ENCODE assay signal across 8 cellular contexts in genomic region chr6:3159805-3160781, GRCh38. TPM values are rescaled to one million over a fixed set of nuclear protein-coding genes. Genes with fewer than 3 reads are reported as not detected.
DNase-seq lines count a peak whose midpoint lies in the region; ATAC-seq, FAIRE-seq and TF ChIP-seq lines count a peak whose summit lies in the region.

No MANE protein-coding gene starts in this region.

- CTCF ChIA-PET in T-cell (lab: Charles Lee) = interaction anchor here in 1 of 2 donors (0.6 to 1.0 kb wide), 2 partner anchors 101 to 526 kb away, joined by 3 read pairs; no protein-coding TSS in a partner anchor

- H3K9ac ChIP-seq in muscle layer of colon (ENCODE audit: low read length) = no peak overlapping the region

- 54 to 59% (median 55%) methylated on average over 31 of the region's 31 CpGs for WGBS in adrenal gland, 4 donors

- peak overlapping the region in 1 of 5 donors; percentile 6 for H3K27ac ChIP-seq in adrenal gland
- H3K27ac ChIP-seq in muscle layer of colon (ENCODE audit: low read depth, low read length) = peak overlapping the region; percentile 10

- peaks cover 5% of the 10 kb centered on the region for H3K36me3 Mint-ChIP-seq in T-cell
- peaks cover 5% of the 10 kb centered on the region for H3K36me3 Mint-ChIP-seq in type B pancreatic cell

- no peaks in the 10 kb centered on the region for H3K4me1 ChIP-seq in adrenal gland (replicated peaks in 1 of 2)
- H3K4me1 ChIP-seq in muscle layer of colon (ENCODE audit: insufficient read depth, low read length) = peaks cover 15% of the 10 kb centered on the region

- no peaks in the 10 kb centered on the region for H3K9me3 ChIP-seq in adrenal gland (replicated peaks in 1 of 3)
- H3K9me3 ChIP-seq in muscle layer of colon (ENCODE audit: low read length) = no peaks in the 10 kb centered on the region

- peak in 75 of 76 experiments; percentile 24 to 97 (median 90) for DNase-seq in HUDEP-2 (lab: John Stamatoyannopoulos, UW; ENCODE audit: unreplicated experiment in 76 of 76)
- DNase-seq in T-cell = peak; percentile 37 to 77 (median 65)
- DNase-seq in adrenal gland = peak; percentile 44 to 79 (median 64)
- DNase-seq in type B pancreatic cell (ENCODE audit: extremely low spot score, unreplicated experiment) = no peak
- DNase-seq in H54 (ENCODE audit: insufficient read length, low spot score) = no peak
- no peak for DNase-seq in NCI-H1105 (lab: John Stamatoyannopoulos, UW)

- peak; percentile 57 to 64 (median 60) for ATAC-seq in T-cell (replicated peaks in 1 of 4)
- no peak for ATAC-seq in HG03469 (IDR thresholded peaks at IDR 0.05; ENCODE audit: unreplicated experiment)

- peaks cover 0 to 3% of the 10 kb centered on the region in 2 donors for H3K36me3 ChIP-seq in adrenal gland (replicated peaks in 1 of 2)
- peaks cover 7% of the 10 kb centered on the region for H3K36me3 ChIP-seq in muscle layer of colon (ENCODE audit: insufficient read depth, low read length)

- H3K27ac Mint-ChIP-seq in T-cell (peak overlapping the region; percentile 87 to 91), type B pancreatic cell (peak overlapping the region; percentile 96)

- H3K9me3 Mint-ChIP-seq in T-cell = no peaks in the 10 kb centered on the region
- no peaks in the 10 kb centered on the region for H3K9me3 Mint-ChIP-seq in type B pancreatic cell

- intact Hi-C loops in adrenal gland (cut with DNase I) = loop anchor here in 1 of 2 donors (10.0 kb wide), 1 partner anchor 85 kb away; no protein-coding TSS in a partner anchor

- H3K27me3 Mint-ChIP-seq in T-cell (peaks cover 4 to 5% of the 10 kb centered on the region in 2 donors), type B pancreatic cell (peaks cover 26% of the 10 kb centered on the region)

- H3K4me1 Mint-ChIP-seq in T-cell = peaks cover 44 to 45% (median 45%) of the 10 kb centered on the region in 3 donors
- peaks cover 29% of the 10 kb centered on the region for H3K4me1 Mint-ChIP-seq in type B pancreatic cell (ENCODE audit: unreplicated experiment)

- no peaks in the 10 kb centered on the region for H3K27me3 ChIP-seq in adrenal gland
- H3K27me3 ChIP-seq in muscle layer of colon (ENCODE audit: control insufficient read depth in 1 of 2, insufficient read depth in 2 of 2, low read length in 2 of 2) = no peaks in the 10 kb centered on the region

- TF ChIP-seq CTCF in adrenal gland (IDR thresholded peaks at IDR 0.05) (no peak), type B pancreatic cell (conservative IDR thresholded peaks at IDR 0.05) (no peak)

- POLR2A ChIA-PET in T-cell (lab: Charles Lee) = interaction anchor here in 1 of 2 donors (0.6 kb wide), 1 partner anchor 255 kb away, joined by 5 read pairs; no protein-coding TSS in a partner anchor

- TF ChIP-seq POLR2A in adrenal gland (IDR thresholded peaks at IDR 0.05) (no peak), H54 (IDR thresholded peaks at IDR 0.05; ENCODE audit: low read depth, low read length) (no peak)

- H3K4me3 Mint-ChIP-seq in T-cell (peak overlapping the region; percentile 56 to 62 (median 59)), type B pancreatic cell (peak overlapping the region; percentile 81)

- H3K4me3 ChIP-seq in adrenal gland (no peak overlapping the region), muscle layer of colon (ENCODE audit: low read depth in 1 of 2, low read length in 2 of 2) (no peak overlapping the region)

- no peak for FAIRE-seq in H54 (lab: Jason Lieb, UNC)

RNA-seq across cellular contexts. Expression of gene TUBB2A, which starts 2.7 kb away (rescaled TPM):
- total RNA-seq in T-cell (10 to 100 TPM in 2 of 5 donors, 1 to 10 TPM in 3; 4.5 to 34.7 (median 9.6) TPM), adrenal gland (10 to 100 TPM in 6 of 8 donors, 1 to 10 TPM in 2; 6.4 to 34.5 (median 17.7) TPM), type B pancreatic cell (ENCODE audit: low replicate concordance) (51.8 and 62.9 TPM in 2 replicates)
- polyA plus RNA-seq in adrenal gland = 10 to 100 TPM; 10.7 to 18.4 (median 13.6) TPM

RNA-seq across cellular contexts. Expression of gene BPHL, which starts 41.6 kb away (rescaled TPM):
- 10 to 100 TPM in 3 of 5 donors, 1 to 10 TPM in 2; 7.1 to 12.4 (median 11.0) TPM for total RNA-seq in T-cell
- total RNA-seq in adrenal gland = 10 to 100 TPM; 17.2 to 36.3 (median 22.1) TPM
- 10 to 100 TPM; 22.4 to 32.4 (median 27.2) TPM for polyA plus RNA-seq in adrenal gland
- total RNA-seq in type B pancreatic cell (ENCODE audit: low replicate concordance) = 50.3 and 56.2 TPM in 2 replicates

Comparison
In these comparisons a context has a peak if more than half of its experiments do, and no peak if none do; other contexts are left out.
1. DNase-seq: peak in HUDEP-2 (75 of 76), T-cell (34 of 34) and adrenal gland (7 of 7); none in type B pancreatic cell (single experiment), H54 (single experiment) and NCI-H1105 (single experiment).